ENCODE assay signal across 11 cellular contexts in the genomic region with DNA sequence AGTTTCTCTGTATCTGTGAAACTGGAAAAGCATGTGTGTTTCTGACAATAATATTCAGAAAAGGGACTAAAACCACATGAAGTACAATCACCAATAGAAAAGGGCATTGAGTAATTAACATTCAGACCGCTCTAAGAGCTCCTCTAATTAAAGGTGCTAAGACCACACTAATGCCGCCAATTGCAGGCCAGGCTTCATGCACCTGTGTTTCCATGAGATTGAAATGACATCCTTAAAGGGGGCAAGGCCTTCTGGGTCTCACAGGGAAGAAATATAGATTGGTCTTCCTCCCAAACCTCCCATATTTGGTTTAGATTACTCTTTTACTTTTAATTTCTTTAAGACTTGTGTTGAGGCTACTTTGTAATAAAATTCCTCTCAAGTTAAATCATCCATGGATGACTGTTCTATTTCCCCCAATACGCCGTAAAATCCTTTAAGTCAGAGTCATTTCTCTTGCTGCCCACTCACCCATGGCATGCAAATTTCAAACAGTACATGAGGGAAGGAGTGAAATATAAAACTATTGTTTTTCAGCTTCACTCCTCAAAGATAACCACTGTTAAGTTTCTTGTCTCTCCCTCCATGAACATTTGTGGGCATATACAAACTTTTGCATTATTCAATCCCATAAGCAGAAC.
DNase-seq lines count a peak whose midpoint lies in the region; ATAC-seq and TF ChIP-seq lines count a peak whose summit lies in the region.
"Had no signal": no experiment of that assay in that cellular context is flagged by ENCODE, and none has a peak within 500 bp of the region (broad histone marks: within the 10 kb centered on the region; RNA-seq: fewer than 3 reads in every experiment).

No MANE protein-coding gene starts in this region.

- no peaks in the 10 kb centered on the region for H3K27me3 ChIP-seq in thyroid gland
- H3K27me3 ChIP-seq: dorsolateral prefrontal cortex had no signal

- ATAC-seq in GM18502 (IDR thresholded peaks at IDR 0.05; ENCODE audit: poor library complexity, unreplicated experiment) (peak; percentile 86), HG02623 (IDR thresholded peaks at IDR 0.05; ENCODE audit: unreplicated experiment) (peak; percentile 70)

- H3K27ac ChIP-seq in thyroid gland: no peak overlapping the region

- H3K9me3 ChIP-seq in thyroid gland: no peaks in the 10 kb centered on the region

- intact Hi-C loops in thyroid gland (cut with DNase I): no loop called here

- DNase-seq in NAMALWA (ENCODE audit: low spot score) (peak; percentile 42), hepatic stellate cell (ENCODE audit: low spot score) (peak; percentile 14), T1000 (lab: John Stamatoyannopoulos, UW) (no peak), HUDEP-2 (lab: John Stamatoyannopoulos, UW; ENCODE audit: unreplicated experiment in 76 of 76) (no peak), thyroid gland (no peak)
- no peak for DNase-seq in stimulated activated CD4-positive, alpha-beta T cell treated with anti-CD3 and anti-CD28 coated beads, Interleukin-1b, Interleukin-23, amount 100 ng/mL, for 48 hours
- DNase-seq: activated CD4-positive, alpha-beta T cell treated with anti-CD3 and anti-CD28 coated beads, Interleukin-2, amount 50 U/mL, for 1 hour; dorsolateral prefrontal cortex had no signal

- no peaks in the 10 kb centered on the region for H3K4me1 ChIP-seq in thyroid gland

- TF ChIP-seq CTCF in thyroid gland (IDR thresholded peaks at IDR 0.05): no peak

- no peak for TF ChIP-seq POLR2A in thyroid gland (IDR thresholded peaks at IDR 0.05)

- no peak overlapping the region for H3K4me3 ChIP-seq in thyroid gland (replicated peaks in 1 of 3)
- H3K4me3 ChIP-seq: dorsolateral prefrontal cortex, lung had no signal

- 83 to 93% methylated on average over 4 of the region's 4 CpGs for WGBS in thyroid gland, 2 donors

- no peaks in the 10 kb centered on the region for H3K36me3 ChIP-seq in thyroid gland

Comparison
In these comparisons a context has a peak if more than half of its experiments do, and no peak if none do; other contexts are left out.
1. DNase-seq: peak in NAMALWA (single experiment) and hepatic stellate cell (single experiment); none in stimulated activated CD4-positive, alpha-beta T cell treated with anti-CD3 and anti-CD28 coated beads, Interleukin-1b, Interleukin-23, amount 100 ng/mL, for 48 hours (single experiment), T1000 (single experiment), HUDEP-2 (0 of 76) and thyroid gland (0 of 2).